33 cellular contexts compared by ENCODE assay signal in the genomic region with DNA sequence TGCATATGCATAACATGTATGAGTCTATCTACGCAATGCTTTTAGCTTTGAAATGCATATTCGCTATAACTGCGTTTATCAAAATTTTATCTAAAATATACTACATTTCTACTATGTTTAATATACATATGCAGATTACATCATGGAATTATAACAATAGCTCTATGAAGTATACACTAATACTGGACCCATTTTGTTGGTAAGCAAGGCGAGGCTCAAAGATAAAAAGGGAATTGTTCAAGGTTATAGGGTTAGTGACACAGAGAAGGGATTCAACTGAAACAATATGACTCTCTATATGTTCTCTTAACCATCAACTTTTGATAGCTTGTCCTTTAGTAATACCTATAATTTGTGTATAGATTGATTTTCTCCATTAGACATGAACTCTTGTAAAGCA.
"Had no signal": no experiment of that assay in that cellular context is flagged by ENCODE, and none has a peak within 500 bp of the region (broad histone marks: within the 10 kb centered on the region; RNA-seq: fewer than 3 reads in every experiment).

No MANE protein-coding gene starts in this region.

- H3K4me1 ChIP-seq: ascending aorta, breast epithelium had no signal

- H3K27ac ChIP-seq: adrenal gland, ascending aorta, body of pancreas, brain microvascular endothelial cell, breast epithelium, cardiac muscle cell had no signal

- FAIRE-seq: astrocyte, bronchial epithelial cell had no signal

- DNase-seq: activated effector memory CD4-positive, alpha-beta T cell treated with anti-CD3 and anti-CD28 coated beads, Interleukin-2, amount 50 U/mL, for 16 hours; activated effector memory CD4-positive, alpha-beta T cell treated with Interleukin-2 at 50 U/mL for 16 hours; activated gamma-delta T cell; activated gamma-delta T cell treated with Interleukin-2 at 50 U/mL for 16 hours; activated naive CD4-positive, alpha-beta T cell; activated naive CD4-positive, alpha-beta T cell treated with anti-CD3 and anti-CD28 coated beads for 36 hours; activated naive CD4-positive, alpha-beta T cell treated with anti-CD3 and anti-CD28 coated beads, Interleukin-2, amount 10 ng/mL, durations not matched to agents 7 days and 5 days; activated naive CD4-positive, alpha-beta T cell treated with anti-CD3 and anti-CD28 coated beads, Interleukin-2, amount 50 U/mL, for 16 hours; activated naive CD4-positive, alpha-beta T cell treated with Interleukin-2 at 50 U/mL for 16 hours; activated naive CD8-positive, alpha-beta T cell treated with anti-CD3 and anti-CD28 coated beads for 36 hours; activated naive CD8-positive, alpha-beta T cell treated with anti-CD3 and anti-CD28 coated beads, Interleukin-2, amount 10 ng/mL, durations not matched to agents 7 days and 5 days; activated naive CD8-positive, alpha-beta T cell treated with anti-CD3 and anti-CD28 coated beads, Interleukin-2, amount 50 U/mL, for 24 hours; activated T-cell treated with anti-CD3 and anti-CD28 coated beads, Interleukin-2, amount 50 U/mL, for 24 hours; activated T-cell treated with anti-CD3 and anti-CD28 coated beads, Interleukin-2, amount 50 U/mL, for 4 hours; activated T-cell treated with anti-CD3 and anti-CD28 coated beads, Interleukin-2, amount 50 U/mL, for 48 hours; activated T-cell treated with anti-CD3 and anti-CD28 coated beads, Interleukin-2, amount 50 U/mL, for 72 hours; adrenal gland; amniotic stem cell; amygdala; anterior cingulate cortex; aorta; body of pancreas; brain microvascular endothelial cell; caudate nucleus; central memory CD4-positive, alpha-beta T cell; cerebellar nuclear complex had no signal

- H3K36me3 ChIP-seq: adrenal gland, ascending aorta, brain microvascular endothelial cell, breast epithelium, cardiac muscle cell had no signal

- H3K27me3 ChIP-seq: adrenal gland, ascending aorta, body of pancreas, brain microvascular endothelial cell, breast epithelium, cardiac muscle cell had no signal

- H3K9me3 ChIP-seq: adrenal gland, ascending aorta, body of pancreas, breast epithelium had no signal

- ATAC-seq: activated naive CD4-positive, alpha-beta T cell treated with anti-CD3 and anti-CD28 coated beads, Interleukin-2, amount 50 U/mL, for 72 hours; activated naive CD8-positive, alpha-beta T cell treated with anti-CD3 and anti-CD28 coated beads, Interleukin-2, amount 50 U/mL, for 24 hours; activated T-cell treated with anti-CD3 and anti-CD28 coated beads, Interleukin-2, amount 50 U/mL, for 4 hours; activated T-cell treated with anti-CD3 and anti-CD28 coated beads, Interleukin-2, amount 50 U/mL, for 72 hours; activated T-helper 17 cell treated with anti-CD3 and anti-CD28 coated beads, Interleukin-2, amount 50 U/mL, for 72 hours; body of pancreas had no signal

- H3K4me3 ChIP-seq: adrenal gland, ascending aorta, body of pancreas, breast epithelium, cardiac muscle cell had no signal
